Comparison of ENCODE assay signal across 8 cellular contexts in the genomic region with DNA sequence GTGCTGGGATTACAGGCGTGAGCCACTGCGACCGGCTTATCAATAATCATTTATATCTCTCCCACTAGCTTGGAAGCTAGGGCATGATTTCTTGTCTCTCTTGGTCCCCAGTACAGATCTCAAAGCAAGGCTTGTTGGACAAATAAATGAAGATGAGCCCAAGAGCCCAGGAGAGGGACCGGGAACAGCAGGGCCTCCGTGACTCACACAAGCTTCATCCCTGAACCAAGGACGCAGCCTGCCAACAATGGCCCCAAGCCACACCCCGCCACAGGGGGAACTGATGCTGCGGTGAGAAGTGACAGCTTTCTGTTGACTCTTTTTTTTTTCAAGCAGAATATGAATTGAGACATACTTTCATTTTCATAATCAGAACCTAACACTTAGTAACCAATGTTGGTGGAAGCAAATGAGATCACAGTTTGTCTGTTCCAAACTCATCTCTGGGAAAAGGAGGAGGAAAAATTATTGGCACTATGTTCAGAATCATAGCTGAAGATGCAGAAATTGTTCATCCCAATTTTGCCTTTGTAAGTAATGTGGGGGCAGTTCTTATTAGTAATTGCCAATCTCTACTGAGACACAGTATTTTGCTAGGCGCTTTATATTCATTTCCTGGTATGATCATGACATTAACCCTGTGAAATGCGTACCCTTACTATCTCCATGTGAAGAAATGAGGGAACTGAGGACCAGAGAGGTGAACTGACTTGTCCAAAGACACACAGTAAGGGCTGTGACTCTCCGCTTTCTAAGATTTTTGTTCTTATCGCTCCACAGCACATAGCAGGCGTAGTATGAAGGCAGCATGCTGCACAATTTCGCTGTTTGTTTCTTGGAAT. TPM values are rescaled to one million over a fixed set of nuclear protein-coding genes. Genes with fewer than 3 reads are reported as not detected.
DNase-seq lines count a peak whose midpoint lies in the region; ATAC-seq, FAIRE-seq and TF ChIP-seq lines count a peak whose summit lies in the region.

No MANE protein-coding gene starts in this region.

- H2AFZ ChIP-seq in astrocyte (ENCODE audit: low read depth, low read length), result no peak overlapping the region

- H3K27me3 ChIP-seq in astrocyte (ENCODE audit: insufficient read depth, low read length), result no peaks in the 10 kb centered on the region

- no peak overlapping the region for H3K4me3 Mint-ChIP-seq in astrocyte (ENCODE audit: unreplicated experiment)

- H3K4me3 ChIP-seq in astrocyte (ENCODE audit: insufficient read depth, low read depth, low read length), result peak overlapping the region; percentile 40

- peak overlapping the region; percentile 95 for H3K27ac ChIP-seq in astrocyte (ENCODE audit: low read depth, low read length)

- H3K36me3 ChIP-seq in astrocyte (ENCODE audit: insufficient read depth, low read length), result no peaks in the 10 kb centered on the region

- FAIRE-seq in astrocyte (lab: Jason Lieb, UNC), result peak; percentile 9

- no peaks in the 10 kb centered on the region for H3K79me2 ChIP-seq in astrocyte (ENCODE audit: insufficient read depth, low read length)

- H3K27ac Mint-ChIP-seq in astrocyte (ENCODE audit: unreplicated experiment), result peak overlapping the region; percentile 90

- TF ChIP-seq CTCF in astrocyte (IDR thresholded peaks at IDR 0.05; ENCODE audit: insufficient read depth, low read depth, low read length), result no peak

- peak; percentile 91 for ATAC-seq in GM19468 (IDR thresholded peaks at IDR 0.05; ENCODE audit: extremely low read depth, unreplicated experiment)
- peak; percentile 60 for ATAC-seq in left colon

- no peaks in the 10 kb centered on the region for H4K20me1 ChIP-seq in astrocyte (ENCODE audit: insufficient read depth, low read length)

- peak overlapping the region; percentile 78 for H3K4me2 ChIP-seq in astrocyte (ENCODE audit: low read length)

- no peaks in the 10 kb centered on the region for H3K9me3 Mint-ChIP-seq in astrocyte (ENCODE audit: unreplicated experiment)

- peak overlapping the region; percentile 79 for H3K9ac ChIP-seq in astrocyte (ENCODE audit: low read length)

- H3K4me1 ChIP-seq in astrocyte (ENCODE audit: insufficient read depth, low read length), result peaks cover 46% of the 10 kb centered on the region

- intact Hi-C loops in left colon (cut with DNase I, micrococcal nuclease), result loop anchor here in 1 of 2 donors (10.0 kb wide), 1 partner anchor 57 kb away; a partner anchor contains a TSS

- DNase-seq in COR-L47 (lab: John Stamatoyannopoulos, UW) (peak; percentile 66), HK-2 (ENCODE audit: unreplicated experiment) (peak; percentile 64), T-helper 9 cell (peak; percentile 73), astrocyte (ENCODE audit: low read depth) (peak; percentile 76), left colon (peak; percentile 89 to 98), NCI-H774 (lab: John Stamatoyannopoulos, UW) (no peak)
- peak in 2 of 3 experiments; percentile 69 to 86 for DNase-seq in stimulated activated CD4-positive, alpha-beta T cell treated with anti-CD3 and anti-CD28 coated beads, TNF-alpha, amount 100 ng/mL, for 24 hours (ENCODE audit: low read depth in 3 of 3)

- no peaks in the 10 kb centered on the region for H3K9me3 ChIP-seq in astrocyte (ENCODE audit: insufficient read depth, low read depth, low read length)

- H3K36me3 Mint-ChIP-seq in astrocyte (ENCODE audit: low read depth, unreplicated experiment), result no peaks in the 10 kb centered on the region

- H3K27me3 Mint-ChIP-seq in astrocyte (ENCODE audit: low read depth, unreplicated experiment), result no peaks in the 10 kb centered on the region

- H3K4me1 Mint-ChIP-seq in astrocyte (ENCODE audit: low read depth, unreplicated experiment), result peaks cover 41% of the 10 kb centered on the region

RNA-seq across cellular contexts. Expression of a gene that starts 6.6 kb away (rescaled TPM):
- total RNA-seq in astrocyte (80.5 and 90.1 TPM in 2 replicates), left colon (100 to 1,000 TPM; 148 to 242 TPM)

RNA-seq across cellular contexts. Expression of a gene that starts 56.4 kb away (rescaled TPM):
- total RNA-seq in astrocyte, result 131 and 137 TPM in 2 replicates
- total RNA-seq in left colon, result 100 to 1,000 TPM; 201 to 223 TPM
